In the genomic region with DNA sequence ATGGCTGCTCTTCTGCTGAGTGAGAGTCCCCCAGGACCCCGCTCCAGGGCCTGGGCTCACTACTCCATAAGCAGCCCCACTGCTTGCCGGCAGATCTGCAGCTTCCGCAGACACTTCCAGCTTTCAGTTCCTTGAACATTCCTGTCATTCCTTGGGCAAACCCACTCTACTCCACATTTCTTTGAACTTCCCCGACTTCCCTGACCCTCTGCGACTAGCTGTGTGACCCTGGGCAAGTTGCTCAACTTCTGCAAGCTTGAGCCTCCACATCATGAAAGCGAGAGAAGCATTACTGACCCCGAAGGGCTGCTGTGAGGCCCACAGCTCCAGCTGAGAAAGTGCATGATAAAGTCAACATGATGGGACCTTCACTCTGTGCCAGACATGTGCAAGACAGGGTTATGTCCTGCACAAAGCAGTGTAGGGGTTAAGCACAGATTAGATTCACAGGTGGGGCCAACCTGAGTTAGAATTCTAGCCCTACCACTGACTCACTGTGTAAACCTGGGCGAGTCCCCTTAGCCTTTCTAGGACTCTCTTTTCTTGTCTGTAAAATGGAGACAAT, we compare ENCODE assay signal across 15 cellular contexts. TPM values are rescaled to one million over a fixed set of nuclear protein-coding genes. Genes with fewer than 3 reads are reported as not detected.
DNase-seq lines count a peak whose midpoint lies in the region; ATAC-seq and TF ChIP-seq lines count a peak whose summit lies in the region.
"Had no signal": no experiment of that assay in that cellular context is flagged by ENCODE, and none has a peak within 500 bp of the region (broad histone marks: within the 10 kb centered on the region; RNA-seq: fewer than 3 reads in every experiment).

No MANE protein-coding gene starts in this region.

- no peak overlapping the region for H3K4me2 ChIP-seq in OCI-LY7 (ENCODE audit: low read length)

- no TSS peak for BruUV-seq in OCI-LY7 (replicated peaks; lab: Mats Ljungman, UMichigan)

- CTCF ChIA-PET in CD8-positive, alpha-beta T cell (lab: Charles Lee), result interaction anchor here (0.7 to 3.8 kb wide), 3 partner anchors 11 to 121 kb away, joined by 3 to 20 read pairs (median 20); no protein-coding TSS in a partner anchor
- CTCF ChIA-PET in OCI-LY7 (lab: Charles Lee; ENCODE audit: unreplicated experiment), result no interaction called here

- intact Hi-C loops in mucosa of descending colon (cut with DNase I, micrococcal nuclease) (no loop called here), OCI-LY7 (cut with micrococcal nuclease; ENCODE audit: unreplicated experiment) (no loop called here)
- intact Hi-C loops in CD8-positive, alpha-beta T cell (cut with DNase I, micrococcal nuclease), result no loop called here

- no peaks in the 10 kb centered on the region for H3K4me1 ChIP-seq in mucosa of descending colon (ENCODE audit: low read depth)
- H3K4me1 ChIP-seq in CD8-positive, alpha-beta T cell (ENCODE audit: insufficient read depth, low read length), result no peaks in the 10 kb centered on the region
- no peaks in the 10 kb centered on the region for H3K4me1 ChIP-seq in OCI-LY7 (ENCODE audit: insufficient read depth, low read length, poor library complexity, severe bottlenecking)
- H3K4me1 ChIP-seq: pancreas, SJSA1, suprapubic skin had no signal

- H3K4me3 ChIP-seq in AG10803 (ENCODE audit: low read length) (no peak overlapping the region), mucosa of descending colon (no peak overlapping the region), OCI-LY7 (ENCODE audit: low read depth, low read length, poor library complexity, severe bottlenecking) (no peak overlapping the region)
- no peak overlapping the region for H3K4me3 ChIP-seq in CD8-positive, alpha-beta T cell (ENCODE audit: low read depth, low read length)
- H3K4me3 ChIP-seq: heart right ventricle, pancreas, SJSA1, suprapubic skin had no signal

- POLR2A ChIA-PET in CD8-positive, alpha-beta T cell (lab: Charles Lee), result interaction anchor here (0.5 kb wide), 1 partner anchor 105 kb away, joined by 3 read pairs; no protein-coding TSS in a partner anchor
- POLR2A ChIA-PET in OCI-LY7 (lab: Charles Lee), result no interaction called here

- H2AFZ ChIP-seq in OCI-LY7 (ENCODE audit: low read length), result no peak overlapping the region

- no peaks in the 10 kb centered on the region for H3K9me2 ChIP-seq in OCI-LY7 (ENCODE audit: insufficient read depth, low read length)

- H3K27me3 ChIP-seq in CD8-positive, alpha-beta T cell (ENCODE audit: insufficient read depth, low read length), result no peaks in the 10 kb centered on the region
- H3K27me3 ChIP-seq: heart right ventricle, pancreas, SJSA1, suprapubic skin had no signal

- TF ChIP-seq CTCF in AG10803 (conservative IDR thresholded peaks at IDR 0.05; ENCODE audit: low read length) (no peak), mucosa of descending colon (IDR thresholded peaks at IDR 0.05) (no peak), OCI-LY7 (conservative IDR thresholded peaks at IDR 0.05; ENCODE audit: low read length) (no peak)
- TF ChIP-seq CTCF in CD8-positive, alpha-beta T cell (IDR thresholded peaks at IDR 0.05), result no peak

- no peaks in the 10 kb centered on the region for H3K4me1 Mint-ChIP-seq in CD8-positive, alpha-beta T cell (ENCODE audit: low read depth)

- no peaks in the 10 kb centered on the region for H4K20me1 ChIP-seq in OCI-LY7 (ENCODE audit: insufficient read depth, low read length)

- H3K9me3 ChIP-seq in mucosa of descending colon (no peaks in the 10 kb centered on the region), OCI-LY7 (ENCODE audit: low read length) (0 out of 2 replicates have a peak, but pooled peaks cover under 1% of the 10 kb centered on the region)
- no peaks in the 10 kb centered on the region for H3K9me3 ChIP-seq in CD8-positive, alpha-beta T cell (ENCODE audit: low read length)
- H3K9me3 ChIP-seq: heart right ventricle, pancreas, SJSA1, suprapubic skin had no signal

- H3K9me3 Mint-ChIP-seq in CD8-positive, alpha-beta T cell, result no peaks in the 10 kb centered on the region

- no peak overlapping the region for H3K27ac ChIP-seq in CD8-positive, alpha-beta T cell (ENCODE audit: low read depth, low read length)
- no peak overlapping the region for H3K27ac ChIP-seq in OCI-LY7 (ENCODE audit: low read depth, low read length, poor library complexity, severe bottlenecking)
- H3K27ac ChIP-seq: heart right ventricle, pancreas, SJSA1, suprapubic skin, VCaP had no signal

- no peaks in the 10 kb centered on the region for H3K36me3 Mint-ChIP-seq in CD8-positive, alpha-beta T cell

- H3K4me3 Mint-ChIP-seq in CD8-positive, alpha-beta T cell, result no peak overlapping the region
- H3K4me3 Mint-ChIP-seq: activated naive CD4-positive, alpha-beta T cell treated with anti-CD3 and anti-CD28 coated beads for 36 hours had no signal

- H3K79me2 ChIP-seq in OCI-LY7 (ENCODE audit: insufficient read depth, low read depth, low read length), result no peaks in the 10 kb centered on the region

- peak; percentile 48 for DNase-seq in AG10803 (ENCODE audit: low read depth)
- peak; percentile 71 for DNase-seq in SW480 (ENCODE audit: low spot score)
- DNase-seq in glomerular visceral epithelial cell (ENCODE audit: extremely low spot score), result peak; percentile 47
- no peak for DNase-seq in mucosa of descending colon
- DNase-seq in CD8-positive, alpha-beta T cell, result no peak
- no peak for DNase-seq in OCI-LY7 (ENCODE audit: low spot score)
- no peak for DNase-seq in AG08396 (ENCODE audit: low spot score)
- DNase-seq: activated naive CD4-positive, alpha-beta T cell treated with anti-CD3 and anti-CD28 coated beads for 36 hours; heart right ventricle; NCI-H2107; pancreas had no signal

- peak; percentile 27 for ATAC-seq in mucosa of descending colon
- ATAC-seq in HG02798 (IDR thresholded peaks at IDR 0.05; ENCODE audit: poor library complexity, unreplicated experiment), result no peak
- no peak for ATAC-seq in CD8-positive, alpha-beta T cell

- H3K27ac Mint-ChIP-seq in CD8-positive, alpha-beta T cell, result no peak overlapping the region
- H3K27ac Mint-ChIP-seq: activated naive CD4-positive, alpha-beta T cell treated with anti-CD3 and anti-CD28 coated beads for 36 hours had no signal

- peaks cover 2% of the 10 kb centered on the region for H3K27me3 Mint-ChIP-seq in CD8-positive, alpha-beta T cell (ENCODE audit: low read depth)

- H3K36me3 ChIP-seq in mucosa of descending colon (ENCODE audit: low read depth), result no peaks in the 10 kb centered on the region
- no peaks in the 10 kb centered on the region for H3K36me3 ChIP-seq in CD8-positive, alpha-beta T cell (ENCODE audit: insufficient read depth, low read length)
- H3K36me3 ChIP-seq in OCI-LY7 (ENCODE audit: insufficient read depth, low read length), result no peaks in the 10 kb centered on the region
- H3K36me3 ChIP-seq: heart right ventricle, pancreas, SJSA1, suprapubic skin had no signal

RNA-seq across cellular contexts. Expression of a gene that starts 51.8 kb away (rescaled TPM):
- 10 to 100 TPM; 33.5 to 48.1 (median 35.2) TPM for total RNA-seq in mucosa of descending colon
- total RNA-seq in CD8-positive, alpha-beta T cell, result 10 to 100 TPM; 44.7 to 47.2 TPM
- 52.5 and 55.7 TPM in 2 replicates for total RNA-seq in OCI-LY7 (2014; rRNA removed; shearing (Covaris generic))
- 65.9 and 74.7 TPM in 2 replicates for total RNA-seq in OCI-LY7 (2022)

RNA-seq across cellular contexts. Expression of a gene that starts 52.0 kb away (rescaled TPM):
- total RNA-seq in mucosa of descending colon, result 1 to 10 TPM; 3.3 to 4.7 (median 3.5) TPM
- 1 to 10 TPM; 1.4 to 1.6 TPM for total RNA-seq in CD8-positive, alpha-beta T cell
- 14.4 and 15.4 TPM in 2 replicates for total RNA-seq in OCI-LY7 (2014; rRNA removed; shearing (Covaris generic))
- 16.5 and 18.4 TPM in 2 replicates for total RNA-seq in OCI-LY7 (2022)

Comparison
In these comparisons a context has a peak if more than half of its experiments do, and no peak if none do; other contexts are left out.
1. DNase-seq: peak in AG10803 (single experiment), SW480 (single experiment) and glomerular visceral epithelial cell (single experiment); none in mucosa of descending colon (0 of 3), CD8-positive, alpha-beta T cell (0 of 7), OCI-LY7 (single experiment) and AG08396 (single experiment).